ENCODE assay signal across 15 cellular contexts in the genomic region with DNA sequence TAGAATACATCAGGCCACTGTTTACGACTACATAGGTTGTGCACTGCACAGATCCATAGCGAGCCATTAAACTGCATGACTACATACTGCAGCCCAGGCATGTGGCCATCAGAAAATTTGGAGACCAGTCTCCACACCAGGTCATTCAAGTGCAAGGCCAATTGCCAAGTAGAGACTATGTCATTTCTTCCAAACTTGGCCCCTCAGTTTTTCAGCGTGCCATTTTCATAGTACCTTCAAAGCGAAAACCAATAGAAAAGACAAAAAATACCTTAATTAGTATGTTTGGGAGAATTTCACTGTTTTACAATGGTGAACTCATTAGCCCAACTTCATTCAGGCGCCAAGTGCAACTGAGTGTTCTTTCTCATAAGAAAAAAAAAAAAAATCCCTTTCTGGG.
"Had no signal": no experiment of that assay in that cellular context is flagged by ENCODE, and none has a peak within 500 bp of the region (broad histone marks: within the 10 kb centered on the region; RNA-seq: fewer than 3 reads in every experiment).

No MANE protein-coding gene starts in this region.

- ATAC-seq: foreskin keratinocyte, gastroesophageal sphincter, heart right ventricle, left cardiac atrium, left lung, left ventricle myocardium superior, lower lobe of right lung, mucosa of descending colon had no signal

- DNase-seq: dermis blood vessel endothelial cell; dorsolateral prefrontal cortex; effector CD4-positive, alpha-beta T cell; effector memory CD4-positive, alpha-beta T cell; foreskin keratinocyte; glutamatergic neuron; heart right ventricle; left cardiac atrium; left ventricle myocardium superior; lower lobe of right lung; mesendoderm; mucosa of descending colon; naive B cell had no signal
